10 cellular contexts compared by ENCODE assay signal in the genomic region with DNA sequence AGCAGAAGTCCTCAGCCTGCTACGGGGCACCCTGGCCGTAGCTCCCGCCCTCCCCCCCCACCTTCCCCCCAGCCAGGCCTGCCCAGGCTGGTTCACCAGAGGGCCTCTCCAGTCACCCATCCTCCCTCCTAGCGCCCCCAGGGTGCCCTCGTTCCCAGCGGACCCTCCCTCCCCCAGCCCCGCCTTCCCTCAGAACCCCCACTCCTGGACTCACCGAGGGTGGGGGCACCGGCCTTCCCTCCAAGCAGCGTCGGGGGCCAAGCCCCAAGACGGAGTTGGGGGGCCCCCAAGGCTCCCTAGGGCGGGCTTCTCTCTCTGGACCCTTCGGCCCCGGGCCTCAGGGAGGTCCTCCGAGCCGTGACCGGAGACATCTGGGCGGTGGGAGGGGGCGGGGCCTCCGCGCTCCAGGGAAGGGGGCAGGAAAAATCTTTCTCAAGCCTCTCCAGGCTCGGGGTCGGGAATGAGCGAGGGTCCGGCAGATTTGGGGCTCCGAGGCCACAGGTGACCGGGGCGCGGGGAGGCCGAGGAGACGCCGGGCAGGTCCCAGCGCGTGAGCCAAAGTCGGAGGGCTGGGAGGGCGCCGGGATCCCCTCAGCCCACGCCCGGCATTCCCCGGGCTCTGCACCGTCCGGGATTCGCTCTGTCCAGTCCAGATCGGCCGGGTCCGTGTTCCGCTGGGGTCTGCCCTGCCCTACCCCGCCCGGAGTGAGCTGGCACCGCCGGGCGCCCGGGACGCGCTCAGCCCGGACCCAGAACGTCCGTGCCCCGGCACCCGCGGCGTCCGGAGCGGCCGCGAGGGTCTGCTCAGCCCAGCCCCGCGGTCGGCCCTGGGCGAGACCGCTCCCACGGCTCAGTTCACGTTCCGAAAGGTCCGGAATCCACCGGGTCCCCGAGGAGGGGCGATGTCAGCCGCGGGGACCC. TPM values are rescaled to one million over a fixed set of nuclear protein-coding genes. Genes with fewer than 3 reads are reported as not detected.
DNase-seq lines count a peak whose midpoint lies in the region; ATAC-seq and TF ChIP-seq lines count a peak whose summit lies in the region.
"Had no signal": no experiment of that assay in that cellular context is flagged by ENCODE, and none has a peak within 500 bp of the region (broad histone marks: within the 10 kb centered on the region; RNA-seq: fewer than 3 reads in every experiment).

No MANE protein-coding gene starts in this region.

- no peak for TF ChIP-seq CTCF in smooth muscle cell (IDR thresholded peaks at IDR 0.05; ENCODE audit: borderline replicate concordance, insufficient read depth, poor library complexity, severe bottlenecking)

- CTCF ChIA-PET in HEK293T (lab: Yijun Ruan, JAX): no interaction called here

- no peaks in the 10 kb centered on the region for H3K9me3 ChIP-seq in smooth muscle cell (replicated peaks; ENCODE audit: low read depth)

- 2% methylated on average over 43 of the region's 81 CpGs for WGBS in smooth muscle cell (ENCODE audit: low lambda C conversion rate)

- peak overlapping the region; percentile 28 for H3K9ac ChIP-seq in smooth muscle cell (ENCODE audit: low read depth)

- H4K20me1 ChIP-seq in smooth muscle cell (ENCODE audit: low read depth): no peaks in the 10 kb centered on the region

- peaks cover 9% of the 10 kb centered on the region for H3K4me1 ChIP-seq in smooth muscle cell (ENCODE audit: low read depth)

- peak overlapping the region; percentile 99 for H3K4me2 ChIP-seq in smooth muscle cell

- POLR2A ChIA-PET in HEK293T (lab: Yijun Ruan, JAX): no interaction called here

- peak; percentile 35 for DNase-seq in HEK293T (ENCODE audit: extremely low spot score)
- peak; percentile 75 for DNase-seq in left kidney (ENCODE audit: low read depth, low spot score)
- DNase-seq in smooth muscle cell (lab: John Stamatoyannopoulos, UW; ENCODE audit: unreplicated experiment): no peak
- DNase-seq in GDM1 (lab: John Stamatoyannopoulos, UW): no peak
- DNase-seq in activated CD4-positive, alpha-beta T cell treated with anti-CD3 and anti-CD28 coated beads, Interleukin-2, amount 50 U/mL, for 1 hour: no peak
- DNase-seq in NCI-H2107 (lab: John Stamatoyannopoulos, UW): no peak
- DNase-seq: SHP77 treated with DMSO at 0.1 percent for 48 hours had no signal

- H3K79me2 ChIP-seq in smooth muscle cell (ENCODE audit: low read depth): no peaks in the 10 kb centered on the region

- H3K27ac ChIP-seq in cingulate gyrus (ENCODE audit: low read depth, low read length): peak overlapping the region; percentile 54
- H3K27ac ChIP-seq in smooth muscle cell (ENCODE audit: low read depth): no peak overlapping the region

- no peaks in the 10 kb centered on the region for H3F3A ChIP-seq in smooth muscle cell (ENCODE audit: low read depth)

- ATAC-seq in GM18909 (IDR thresholded peaks at IDR 0.05; ENCODE audit: poor library complexity, unreplicated experiment): no peak
- ATAC-seq: K562 had no signal

- no peaks in the 10 kb centered on the region for H3K36me3 ChIP-seq in smooth muscle cell (ENCODE audit: low read depth)

- H2AFZ ChIP-seq in smooth muscle cell (ENCODE audit: low read depth): peak overlapping the region; percentile 77

- H3K4me3 ChIP-seq in smooth muscle cell: peak overlapping the region; percentile 75
- H3K4me3 ChIP-seq: K562 had no signal

- H3K27me3 ChIP-seq in smooth muscle cell (ENCODE audit: low read depth): no peaks in the 10 kb centered on the region

TF ChIP-seq in HEK293T, 16 proteins besides CTCF, POLR2A, EP300 and RAD21:
- TF ChIP-seq TARDBP (IDR thresholded peaks at IDR 0.05): no peak
- TF ChIP-seq CTBP1 (IDR thresholded peaks at IDR 0.05; ENCODE audit: borderline replicate concordance): no peak
- TF ChIP-seq ELF4 (IDR thresholded peaks at IDR 0.05): no peak
- no peak for TF ChIP-seq LEF1 (IDR thresholded peaks at IDR 0.05; ENCODE audit: borderline replicate concordance)
- no peak for TF ChIP-seq BHLHE40 (IDR thresholded peaks at IDR 0.05; ENCODE audit: borderline replicate concordance)
- TF ChIP-seq SP1 (IDR thresholded peaks at IDR 0.05): no peak
- no peak for TF ChIP-seq L3MBTL2 (conservative IDR thresholded peaks at IDR 0.05)
- TF ChIP-seq ARNT (IDR thresholded peaks at IDR 0.05): no peak
- no peak for TF ChIP-seq FOXK2 (IDR thresholded peaks at IDR 0.05)
- TF ChIP-seq HDGF (IDR thresholded peaks at IDR 0.05; ENCODE audit: borderline replicate concordance): no peak
- TF ChIP-seq NFRKB (IDR thresholded peaks at IDR 0.05): no peak
- TF ChIP-seq ZNF384 (IDR thresholded peaks at IDR 0.05): no peak
- TF ChIP-seq FOXA1 (IDR thresholded peaks at IDR 0.05): no peak
- TF ChIP-seq FOXM1 (IDR thresholded peaks at IDR 0.05; ENCODE audit: borderline replicate concordance): no peak
- no peak for TF ChIP-seq SUZ12 (IDR thresholded peaks at IDR 0.05)
- TF ChIP-seq, protein P1, sequence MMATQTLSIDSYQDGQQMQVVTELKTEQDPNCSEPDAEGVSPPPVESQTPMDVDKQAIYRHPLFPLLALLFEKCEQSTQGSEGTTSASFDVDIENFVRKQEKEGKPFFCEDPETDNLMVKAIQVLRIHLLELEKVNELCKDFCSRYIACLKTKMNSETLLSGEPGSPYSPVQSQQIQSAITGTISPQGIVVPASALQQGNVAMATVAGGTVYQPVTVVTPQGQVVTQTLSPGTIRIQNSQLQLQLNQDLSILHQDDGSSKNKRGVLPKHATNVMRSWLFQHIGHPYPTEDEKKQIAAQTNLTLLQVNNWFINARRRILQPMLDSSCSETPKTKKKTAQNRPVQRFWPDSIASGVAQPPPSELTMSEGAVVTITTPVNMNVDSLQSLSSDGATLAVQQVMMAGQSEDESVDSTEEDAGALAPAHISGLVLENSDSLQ (IDR thresholded peaks at IDR 0.05): no peak

RNA-seq across cellular contexts. Expression of gene INSYN1, which starts 1.0 kb away (rescaled TPM):
- total RNA-seq in smooth muscle cell: 1.4 and 1.6 TPM in 2 replicates
- 3.4 and 4.0 TPM in 2 replicates for polyA plus RNA-seq in smooth muscle cell
- total RNA-seq: K562 had no signal
- polyA plus RNA-seq: K562 had no signal

Comparison
In these comparisons a context has a peak if more than half of its experiments do, and no peak if none do; other contexts are left out.
1. DNase-seq: peak in HEK293T (single experiment) and left kidney (single experiment); none in smooth muscle cell (single experiment), GDM1 (single experiment), activated CD4-positive, alpha-beta T cell treated with anti-CD3 and anti-CD28 coated beads, Interleukin-2, amount 50 U/mL, for 1 hour (single experiment) and NCI-H2107 (single experiment).